ENCODE assay signal across 8 cellular contexts in the genomic region with DNA sequence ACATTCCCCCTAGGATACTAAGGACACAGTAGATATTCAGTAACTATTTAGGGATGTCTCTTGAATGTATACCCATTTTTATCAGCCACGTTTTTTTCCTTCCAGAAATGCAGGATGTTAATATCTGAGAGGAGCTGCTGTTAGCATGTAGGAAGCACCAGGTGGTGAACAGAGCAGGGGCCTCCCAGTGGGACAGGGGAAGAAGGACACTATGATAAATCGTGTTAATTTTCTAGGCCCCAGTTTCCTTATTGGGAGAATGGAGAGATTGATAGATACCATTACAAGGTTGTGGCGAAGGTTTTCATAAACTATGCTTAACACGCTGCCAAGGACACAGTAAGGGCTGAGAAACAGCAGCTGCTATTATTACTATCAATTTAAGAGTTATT. TPM values are rescaled to one million over a fixed set of nuclear protein-coding genes. Genes with fewer than 3 reads are reported as not detected.
DNase-seq lines count a peak whose midpoint lies in the region; ATAC-seq, FAIRE-seq and TF ChIP-seq lines count a peak whose summit lies in the region.

No MANE protein-coding gene starts in this region.

- peak overlapping the region; percentile 96 for H2AFZ ChIP-seq in astrocyte (ENCODE audit: low read depth, low read length)

- 16 to 20% methylated on average over 4 of the region's 4 CpGs for WGBS in tibial nerve, 2 donors

- TF ChIP-seq EP300 in tibial nerve (IDR thresholded peaks at IDR 0.05): no peak

- no peak for DNase-seq in activated CD8-positive, alpha-beta memory T cell treated with anti-CD3 and anti-CD28 coated beads, Interleukin-2, amount 10 ng/mL, durations not matched to agents 7 days and 5 days
- DNase-seq in activated CD8-positive, alpha-beta memory T cell treated with anti-CD3 and anti-CD28 coated beads, Interleukin-2, amount 50 U/mL, for 48 hours: no peak
- DNase-seq in astrocyte (ENCODE audit: low read depth) (no peak), left lung (no peak), tibial nerve (ENCODE audit: low spot score in 2 of 2) (no peak), DMS114 treated with DMSO at 0.1 percent for 48 hours (lab: John Stamatoyannopoulos, UW; ENCODE audit: unreplicated experiment) (no peak), NCI-H2107 (lab: John Stamatoyannopoulos, UW) (no peak)

- H3K79me2 ChIP-seq in astrocyte (ENCODE audit: insufficient read depth, low read length): no peaks in the 10 kb centered on the region

- peak overlapping the region; percentile 69 for H3K4me3 ChIP-seq in astrocyte (ENCODE audit: insufficient read depth, low read depth, low read length)
- H3K4me3 ChIP-seq in left lung: peak overlapping the region; percentile 60 to 67
- peak overlapping the region; percentile 40 to 72 (median 48) for H3K4me3 ChIP-seq in tibial nerve

- no peaks in the 10 kb centered on the region for H3K36me3 Mint-ChIP-seq in activated CD8-positive, alpha-beta memory T cell treated with anti-CD3 and anti-CD28 coated beads, Interleukin-2, amount 10 ng/mL, durations not matched to agents 7 days and 5 days
- no peaks in the 10 kb centered on the region for H3K36me3 Mint-ChIP-seq in astrocyte (ENCODE audit: low read depth, unreplicated experiment)

- H3K4me1 ChIP-seq in astrocyte (ENCODE audit: insufficient read depth, low read length) (no peaks in the 10 kb centered on the region), left lung (peaks cover 0 to 12% of the 10 kb centered on the region in 2 donors), tibial nerve (peaks cover 0 to 17% (median 5%) of the 10 kb centered on the region in 4 donors)

- no peak for FAIRE-seq in astrocyte (lab: Jason Lieb, UNC)

- H3K4me3 Mint-ChIP-seq in activated CD8-positive, alpha-beta memory T cell treated with anti-CD3 and anti-CD28 coated beads, Interleukin-2, amount 10 ng/mL, durations not matched to agents 7 days and 5 days: peak overlapping the region; percentile 76
- H3K4me3 Mint-ChIP-seq in astrocyte (ENCODE audit: unreplicated experiment): peak overlapping the region; percentile 87

- no peak overlapping the region for H3K27ac Mint-ChIP-seq in activated CD8-positive, alpha-beta memory T cell treated with anti-CD3 and anti-CD28 coated beads, Interleukin-2, amount 10 ng/mL, durations not matched to agents 7 days and 5 days
- H3K27ac Mint-ChIP-seq in astrocyte (ENCODE audit: unreplicated experiment): peak overlapping the region; percentile 66

- no peaks in the 10 kb centered on the region for H3K9me3 Mint-ChIP-seq in activated CD8-positive, alpha-beta memory T cell treated with anti-CD3 and anti-CD28 coated beads, Interleukin-2, amount 10 ng/mL, durations not matched to agents 7 days and 5 days (ENCODE audit: low read depth)
- H3K9me3 Mint-ChIP-seq in astrocyte (ENCODE audit: unreplicated experiment): no peaks in the 10 kb centered on the region

- no peak overlapping the region for H3K27ac ChIP-seq in astrocyte (ENCODE audit: low read depth, low read length)
- H3K27ac ChIP-seq in left lung: no peak overlapping the region
- peak overlapping the region in 1 of 4 donors; percentile 65 for H3K27ac ChIP-seq in tibial nerve

- no peaks in the 10 kb centered on the region for H4K20me1 ChIP-seq in astrocyte (ENCODE audit: insufficient read depth, low read length)

- peaks cover 13% of the 10 kb centered on the region for H3K4me1 Mint-ChIP-seq in activated CD8-positive, alpha-beta memory T cell treated with anti-CD3 and anti-CD28 coated beads, Interleukin-2, amount 10 ng/mL, durations not matched to agents 7 days and 5 days
- H3K4me1 Mint-ChIP-seq in astrocyte (ENCODE audit: low read depth, unreplicated experiment): no peaks in the 10 kb centered on the region

- H3K36me3 ChIP-seq in astrocyte (ENCODE audit: insufficient read depth, low read length) (no peaks in the 10 kb centered on the region), left lung (no peaks in the 10 kb centered on the region), tibial nerve (peaks cover 0 to 6% (median 0%) of the 10 kb centered on the region in 3 donors)

- no peak for TF ChIP-seq POLR2A in tibial nerve (IDR thresholded peaks at IDR 0.05)

- H3K4me2 ChIP-seq in astrocyte (ENCODE audit: low read length): peak overlapping the region; percentile 95

- H3K27me3 Mint-ChIP-seq in activated CD8-positive, alpha-beta memory T cell treated with anti-CD3 and anti-CD28 coated beads, Interleukin-2, amount 10 ng/mL, durations not matched to agents 7 days and 5 days: peaks cover 11% of the 10 kb centered on the region
- peaks cover 18% of the 10 kb centered on the region for H3K27me3 Mint-ChIP-seq in astrocyte (ENCODE audit: low read depth, unreplicated experiment)

- H3K27me3 ChIP-seq in astrocyte (ENCODE audit: insufficient read depth, low read length) (peaks cover 13% of the 10 kb centered on the region), left lung (no peaks in the 10 kb centered on the region), tibial nerve (no peaks in the 10 kb centered on the region)

- ATAC-seq in activated CD8-positive, alpha-beta memory T cell treated with anti-CD3 and anti-CD28 coated beads, Interleukin-2, amount 10 ng/mL, durations not matched to agents 7 days and 5 days: no peak
- ATAC-seq in left lung: no peak
- no peak for ATAC-seq in HG03139 (IDR thresholded peaks at IDR 0.05; ENCODE audit: unreplicated experiment)

- H3K9me3 ChIP-seq in astrocyte (ENCODE audit: insufficient read depth, low read depth, low read length): no peaks in the 10 kb centered on the region
- H3K9me3 ChIP-seq in left lung: no peaks in the 10 kb centered on the region
- no peaks in the 10 kb centered on the region for H3K9me3 ChIP-seq in tibial nerve

- CTCF ChIA-PET in activated CD8-positive, alpha-beta memory T cell treated with anti-CD3 and anti-CD28 coated beads, Interleukin-2, amount 10 ng/mL, durations not matched to agents 7 days and 5 days (lab: Charles Lee): interaction anchor here (0.7 to 2.1 kb wide), 6 partner anchors 15 to 673 kb away, joined by 3 to 5 read pairs (median 4); partner anchors contain the start of gene CFAP20

- TF ChIP-seq CTCF in astrocyte (IDR thresholded peaks at IDR 0.05; ENCODE audit: insufficient read depth, low read depth, low read length): no peak
- TF ChIP-seq CTCF in left lung (IDR thresholded peaks at IDR 0.05): no peak
- no peak for TF ChIP-seq CTCF in tibial nerve (IDR thresholded peaks at IDR 0.05)

- intact Hi-C loops in left lung (cut with DNase I): no loop called here

- no peak overlapping the region for H3K9ac ChIP-seq in astrocyte (ENCODE audit: low read length)

RNA-seq across cellular contexts. Expression of gene PRSS54, which starts 45.4 kb away (rescaled TPM):
- total RNA-seq in activated CD8-positive, alpha-beta memory T cell treated with anti-CD3 and anti-CD28 coated beads, Interleukin-2, amount 10 ng/mL, durations not matched to agents 7 days and 5 days: not detected
- not detected in 2 replicates for total RNA-seq in astrocyte
- total RNA-seq in left lung: not detected
- not detected for total RNA-seq in tibial nerve

RNA-seq across cellular contexts. Expression of gene CSNK2A2, which starts 51.5 kb away (rescaled TPM):
- 10 to 100 TPM; 57.8 to 72.5 TPM for total RNA-seq in activated CD8-positive, alpha-beta memory T cell treated with anti-CD3 and anti-CD28 coated beads, Interleukin-2, amount 10 ng/mL, durations not matched to agents 7 days and 5 days
- 87.7 and 96.2 TPM in 2 replicates for total RNA-seq in astrocyte
- total RNA-seq in left lung: 10 to 100 TPM; 55.5 to 69.0 TPM
- total RNA-seq in tibial nerve: 10 to 100 TPM; 25.8 to 74.7 (median 34.1) TPM
